8 cellular contexts compared by ENCODE assay signal in the genomic region with DNA sequence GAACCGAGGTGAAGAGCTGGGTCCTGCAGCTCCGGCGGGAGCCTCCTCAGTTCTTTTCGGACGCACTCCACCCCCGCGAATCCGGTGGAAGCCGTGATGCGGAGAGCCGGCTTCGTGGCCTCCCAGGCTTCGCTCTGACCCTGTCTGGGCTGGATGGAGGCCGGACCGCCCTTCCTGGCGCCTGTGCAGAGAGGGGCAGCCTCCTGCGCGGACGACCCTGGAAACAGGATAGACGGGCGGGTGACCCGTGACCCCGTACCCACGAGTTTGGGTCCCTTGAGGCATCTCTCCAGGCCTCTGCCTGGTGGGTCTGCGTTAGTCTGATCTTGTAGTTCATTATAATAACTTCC.
DNase-seq lines count a peak whose midpoint lies in the region; ATAC-seq and TF ChIP-seq lines count a peak whose summit lies in the region.
"Not testable (repeated sequence)": the region's sequence is repeated elsewhere in the genome, so short reads cannot be mapped to it uniquely, and the experiment has no call there.

No MANE protein-coding gene starts in this region.

- H3K4me1 ChIP-seq in effector memory CD4-positive, alpha-beta T cell (ENCODE audit: control insufficient read depth, insufficient read depth, low read length, poor library complexity, severe bottlenecking); aorta (ENCODE audit: control insufficient read depth in 1 of 2, insufficient read depth in 2 of 2, low read length in 2 of 2): not testable (repeated sequence)

- H3K4me3 Mint-ChIP-seq in T-helper 1 cell treated with Interleukin-12 subunit alpha and Interleukin-12 subunit beta and Interleukin-4 antibody, amounts not matched to agents 30 μg/mL and 1 μg/mL, for 36 hours; progenitor cell of endocrine pancreas (ENCODE audit: low read depth): not testable (repeated sequence)

- not testable (repeated sequence) for H3K36me3 ChIP-seq in effector memory CD4-positive, alpha-beta T cell (ENCODE audit: control insufficient read depth, insufficient read depth, low read length); aorta (ENCODE audit: control insufficient read depth in 1 of 2, insufficient read depth in 2 of 2, low read length in 1 of 2)

- intact Hi-C loops in aorta (cut with DNase I): not testable (repeated sequence)

- not testable (repeated sequence) for H3K27me3 Mint-ChIP-seq in T-helper 1 cell treated with Interleukin-12 subunit alpha and Interleukin-12 subunit beta and Interleukin-4 antibody, amounts not matched to agents 30 μg/mL and 1 μg/mL, for 36 hours (ENCODE audit: low read depth); progenitor cell of endocrine pancreas

- not testable (repeated sequence) for DNase-seq in effector memory CD4-positive, alpha-beta T cell
- DNase-seq in islet precursor cell: peak; percentile 77
- DNase-seq in progenitor cell of endocrine pancreas (ENCODE audit: low spot score, unreplicated experiment): peak; percentile 35
- DNase-seq in aorta: peak; percentile 82 to 89

- not testable (repeated sequence) for H3K27me3 ChIP-seq in effector memory CD4-positive, alpha-beta T cell (replicated peaks; ENCODE audit: control insufficient read depth, insufficient read depth, low read length, poor library complexity, severe bottlenecking); aorta (ENCODE audit: control insufficient read depth in 1 of 2, insufficient read depth in 2 of 2, low read length in 1 of 2)

- TF ChIP-seq CTCF in progenitor cell of endocrine pancreas (IDR thresholded peaks at IDR 0.05; ENCODE audit: unreplicated experiment): not testable (repeated sequence)

- 12 to 13% methylated on average over 25 of the region's 25 CpGs for WGBS in aorta, 2 donors

- H3K9me3 ChIP-seq in effector memory CD4-positive, alpha-beta T cell (ENCODE audit: control insufficient read depth, low read length); aorta (ENCODE audit: control insufficient read depth, low read length): not testable (repeated sequence)

- ATAC-seq in GM18502 (IDR thresholded peaks at IDR 0.05; ENCODE audit: poor library complexity, unreplicated experiment) (peak; percentile 36), GM21825 (IDR thresholded peaks at IDR 0.05; ENCODE audit: unreplicated experiment) (peak; percentile 57), HG03457 (IDR thresholded peaks at IDR 0.05; ENCODE audit: unreplicated experiment) (peak; percentile 39), aorta (ENCODE audit: low FRiP score) (peak; percentile 78)

- peak overlapping the region; percentile 93 for H3K27ac ChIP-seq in effector memory CD4-positive, alpha-beta T cell (ENCODE audit: insufficient read depth, low read length, poor library complexity, severe bottlenecking)
- peak overlapping the region; percentile 45 to 58 for H3K27ac ChIP-seq in aorta (ENCODE audit: low read depth in 1 of 2, low read length in 2 of 2)

- H3K4me1 Mint-ChIP-seq in T-helper 1 cell treated with Interleukin-12 subunit alpha and Interleukin-12 subunit beta and Interleukin-4 antibody, amounts not matched to agents 30 μg/mL and 1 μg/mL, for 36 hours (ENCODE audit: low read depth): peaks cover 28% of the 10 kb centered on the region
- not testable (repeated sequence) for H3K4me1 Mint-ChIP-seq in progenitor cell of endocrine pancreas (ENCODE audit: low read depth)

- H3K36me3 Mint-ChIP-seq in T-helper 1 cell treated with Interleukin-12 subunit alpha and Interleukin-12 subunit beta and Interleukin-4 antibody, amounts not matched to agents 30 μg/mL and 1 μg/mL, for 36 hours (ENCODE audit: low read depth): peaks cover 29% of the 10 kb centered on the region
- H3K36me3 Mint-ChIP-seq in progenitor cell of endocrine pancreas (ENCODE audit: insufficient read depth): peaks cover 11% of the 10 kb centered on the region

- H3K27ac Mint-ChIP-seq in T-helper 1 cell treated with Interleukin-12 subunit alpha and Interleukin-12 subunit beta and Interleukin-4 antibody, amounts not matched to agents 30 μg/mL and 1 μg/mL, for 36 hours: peak overlapping the region; percentile 97
- peak overlapping the region; percentile 99 for H3K27ac Mint-ChIP-seq in progenitor cell of endocrine pancreas

- not testable (repeated sequence) for H3K9me3 Mint-ChIP-seq in T-helper 1 cell treated with Interleukin-12 subunit alpha and Interleukin-12 subunit beta and Interleukin-4 antibody, amounts not matched to agents 30 μg/mL and 1 μg/mL, for 36 hours
- peaks cover 24% of the 10 kb centered on the region for H3K9me3 Mint-ChIP-seq in progenitor cell of endocrine pancreas (ENCODE audit: low read depth)

- H3K4me3 ChIP-seq in effector memory CD4-positive, alpha-beta T cell (ENCODE audit: insufficient read depth, low read depth, low read length, poor library complexity, severe bottlenecking): peak overlapping the region; percentile 69
- peak overlapping the region; percentile 19 to 83 for H3K4me3 ChIP-seq in aorta (ENCODE audit: low read length in 2 of 2)
